ENCODE assay signal across 20 cellular contexts in the genomic region with DNA sequence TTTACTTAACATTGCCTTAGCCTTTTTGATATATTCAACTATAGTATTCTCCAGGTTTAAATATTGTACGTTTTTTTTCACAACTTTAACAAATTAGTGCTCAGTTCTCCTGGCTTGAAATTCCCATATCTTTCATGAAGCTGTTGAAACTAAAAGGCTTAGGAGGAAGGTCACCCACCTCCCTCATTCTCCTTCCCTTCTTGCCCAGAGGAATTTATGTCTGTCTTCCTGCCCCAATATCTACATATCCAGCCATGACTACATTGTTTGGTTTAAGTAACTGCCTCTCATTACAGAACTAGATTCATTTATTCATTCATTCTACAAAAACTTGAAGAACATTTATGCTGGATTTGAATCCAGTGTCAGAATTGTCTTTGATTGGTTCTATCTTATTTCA.
A peak's percentile ranks its signal among the peaks of the same experiment; 100 is the strongest.
DNase-seq lines count a peak whose midpoint lies in the region; ATAC-seq and TF ChIP-seq lines count a peak whose summit lies in the region.
"Had no signal": no experiment of that assay in that cellular context is flagged by ENCODE, and none has a peak within 500 bp of the region (broad histone marks: within the 10 kb centered on the region; RNA-seq: fewer than 3 reads in every experiment).

No MANE protein-coding gene starts in this region.

- no peak overlapping the region for H3K4me3 Mint-ChIP-seq in endodermal cell
- H3K4me3 Mint-ChIP-seq: CD8-positive, alpha-beta T cell had no signal

- peak overlapping the region; percentile 81 for H3K27ac ChIP-seq in HUES64 (ENCODE audit: low read depth, low read length)
- H3K27ac ChIP-seq in endodermal cell (ENCODE audit: low read depth, low read length): peak overlapping the region; percentile 95
- peak overlapping the region; percentile 85 for H3K27ac ChIP-seq in smooth muscle cell (ENCODE audit: low read depth)
- H3K27ac ChIP-seq in Karpas-422 (ENCODE audit: low read length): no peak overlapping the region

- H3K79me2 ChIP-seq in smooth muscle cell (ENCODE audit: low read depth): no peaks in the 10 kb centered on the region
- H3K79me2 ChIP-seq in Karpas-422 (ENCODE audit: low read length): no peaks in the 10 kb centered on the region

- H3K9me3 Mint-ChIP-seq in endodermal cell: peaks cover 9% of the 10 kb centered on the region
- H3K9me3 Mint-ChIP-seq: CD8-positive, alpha-beta T cell had no signal

- H3K4me3 ChIP-seq in HUES64 (ENCODE audit: low read length) (peak overlapping the region; percentile 3; the same call in 1 of the 2 replicates), endodermal cell (ENCODE audit: low read length) (peak overlapping the region; percentile 67), smooth muscle cell (no peak overlapping the region), Karpas-422 (ENCODE audit: low read length) (no peak overlapping the region)
- H3K4me3 ChIP-seq: BLaER1 treated with 17β-estradiol and CSF1 and Interleukin-3, amounts not matched to agents 10 nM and 100 nM; MG63; SK-N-MC had no signal

- H2AFZ ChIP-seq in smooth muscle cell (ENCODE audit: low read depth) (no peak overlapping the region), Karpas-422 (ENCODE audit: low read length) (no peak overlapping the region)

- H3K36me3 Mint-ChIP-seq in endodermal cell (ENCODE audit: low read depth): peaks cover 5% of the 10 kb centered on the region
- H3K36me3 Mint-ChIP-seq: CD8-positive, alpha-beta T cell had no signal

- peak overlapping the region; percentile 96 for H3K27ac Mint-ChIP-seq in endodermal cell
- H3K27ac Mint-ChIP-seq: CD8-positive, alpha-beta T cell had no signal

- H3K36me3 ChIP-seq in HUES64 (ENCODE audit: insufficient read depth, low read length): no peaks in the 10 kb centered on the region
- H3K36me3 ChIP-seq in endodermal cell (ENCODE audit: control insufficient read depth, insufficient read depth, low read length): no peaks in the 10 kb centered on the region
- H3K36me3 ChIP-seq in smooth muscle cell (ENCODE audit: low read depth): no peaks in the 10 kb centered on the region
- H3K36me3 ChIP-seq in Karpas-422 (ENCODE audit: insufficient read depth, low read length): no peaks in the 10 kb centered on the region
- H3K36me3 ChIP-seq: BLaER1 treated with 17β-estradiol and CSF1 and Interleukin-3, amounts not matched to agents 10 nM and 100 nM; MG63 had no signal

- H3K4me2 ChIP-seq in smooth muscle cell (peak overlapping the region; percentile 49), Karpas-422 (ENCODE audit: low read depth, low read length, poor library complexity, severe bottlenecking) (no peak overlapping the region)

- TF ChIP-seq CTCF in endodermal cell (conservative IDR thresholded peaks at IDR 0.05) (no peak), smooth muscle cell (IDR thresholded peaks at IDR 0.05; ENCODE audit: borderline replicate concordance, insufficient read depth, poor library complexity, severe bottlenecking) (no peak)

- peaks cover 51% of the 10 kb centered on the region for H3K4me1 Mint-ChIP-seq in endodermal cell

- DNase-seq in endodermal cell (no peak), kidney tubule cell (ENCODE audit: low spot score) (peak; percentile 19), smooth muscle cell (lab: John Stamatoyannopoulos, UW; ENCODE audit: unreplicated experiment) (no peak), Karpas-422 (no peak), NCI-H1105 (lab: John Stamatoyannopoulos, UW) (no peak)
- DNase-seq: ACHN; CD8-positive, alpha-beta T cell; DND-41; GOT3; Kasumi-1; MG63; NCI-H187; NCI-H446 treated with DMSO at 0.1 percent for 48 hours; NCI-H526 treated with DMSO at 0.1 percent for 48 hours; SHP77 treated with DMSO at 0.1 percent for 48 hours had no signal

- H3K9me3 ChIP-seq in HUES64 (ENCODE audit: insufficient read depth, low read depth, low read length): 0 out of 2 replicates have a peak, but pooled peaks cover 4% of the 10 kb centered on the region
- no peaks in the 10 kb centered on the region for H3K9me3 ChIP-seq in endodermal cell (ENCODE audit: control insufficient read depth, low read length)
- no peaks in the 10 kb centered on the region for H3K9me3 ChIP-seq in smooth muscle cell (replicated peaks; ENCODE audit: low read depth)
- no peaks in the 10 kb centered on the region; the same call in 1 of the 2 replicates for H3K9me3 ChIP-seq in Karpas-422 (ENCODE audit: low read length)
- H3K9me3 ChIP-seq: MG63 had no signal

- H3K27me3 Mint-ChIP-seq in endodermal cell (ENCODE audit: insufficient read depth): no peaks in the 10 kb centered on the region

- 25% methylated on average over 1 of the region's 1 CpG for WGBS in HUES64
- 0 to 7% methylated on average over 1 of the region's 1 CpG for WGBS in endodermal cell (ENCODE audit: insufficient coverage in 1 of 2, insufficient read length in 1 of 2), 2 experiments
- 13% methylated on average over 1 of the region's 1 CpG for WGBS in smooth muscle cell (ENCODE audit: low lambda C conversion rate)

- peaks cover 55% of the 10 kb centered on the region for H3K4me1 ChIP-seq in HUES64 (ENCODE audit: insufficient read depth, low read length)
- H3K4me1 ChIP-seq in endodermal cell (ENCODE audit: control insufficient read depth, insufficient read depth, low read length): peaks cover 21% of the 10 kb centered on the region
- H3K4me1 ChIP-seq in smooth muscle cell (ENCODE audit: low read depth): peaks cover 46% of the 10 kb centered on the region
- no peaks in the 10 kb centered on the region for H3K4me1 ChIP-seq in Karpas-422 (ENCODE audit: low read length)

- no peaks in the 10 kb centered on the region for H3K9me2 ChIP-seq in Karpas-422 (replicated peaks; ENCODE audit: insufficient read depth, low read length)

- H3F3A ChIP-seq in smooth muscle cell (ENCODE audit: low read depth): peaks cover 3% of the 10 kb centered on the region

- H3K27me3 ChIP-seq in HUES64 (ENCODE audit: insufficient read depth, low read length): no peaks in the 10 kb centered on the region; the same call in 1 of the 2 replicates
- no peaks in the 10 kb centered on the region for H3K27me3 ChIP-seq in endodermal cell (ENCODE audit: control insufficient read depth, insufficient read depth, low read length, poor library complexity, severe bottlenecking)
- no peaks in the 10 kb centered on the region for H3K27me3 ChIP-seq in smooth muscle cell (ENCODE audit: low read depth)
- no peaks in the 10 kb centered on the region for H3K27me3 ChIP-seq in Karpas-422 (ENCODE audit: low read length)

- no peak for ATAC-seq in HG03045 (IDR thresholded peaks at IDR 0.05; ENCODE audit: unreplicated experiment)
- ATAC-seq: CD8-positive, alpha-beta T cell; HCT116 had no signal

- H4K20me1 ChIP-seq in smooth muscle cell (ENCODE audit: low read depth) (no peaks in the 10 kb centered on the region), Karpas-422 (ENCODE audit: insufficient read depth, low read depth, low read length) (no peaks in the 10 kb centered on the region)
- H4K20me1 ChIP-seq: BLaER1 treated with 17β-estradiol and CSF1 and Interleukin-3, amounts not matched to agents 10 nM and 100 nM had no signal

- H3K9ac ChIP-seq in HUES64 (ENCODE audit: low read depth, low read length) (peak overlapping the region; percentile 62; the same call in 1 of the 2 replicates), endodermal cell (ENCODE audit: extremely low read depth, low read length, poor library complexity, severe bottlenecking) (peak overlapping the region; percentile 44), smooth muscle cell (ENCODE audit: low read depth) (peak overlapping the region; percentile 68), Karpas-422 (ENCODE audit: low read length) (no peak overlapping the region)

Comparison
In these comparisons a context has a peak if more than half of its experiments do, and no peak if none do; other contexts are left out.
1. H3K4me3 ChIP-seq: peak in HUES64 (single experiment) and endodermal cell (single experiment); none in smooth muscle cell (single experiment) and Karpas-422 (single experiment).